9 cellular contexts compared by ENCODE assay signal in genomic region chr12:116697305-116698130, GRCh38. TPM values are rescaled to one million over a fixed set of nuclear protein-coding genes. Genes with fewer than 3 reads are reported as not detected.
DNase-seq lines count a peak whose midpoint lies in the region; ATAC-seq and TF ChIP-seq lines count a peak whose summit lies in the region.
"Had no signal": no experiment of that assay in that cellular context is flagged by ENCODE, and none has a peak within 500 bp of the region (broad histone marks: within the 10 kb centered on the region; RNA-seq: fewer than 3 reads in every experiment).

No MANE protein-coding gene starts in this region.

- peak; percentile 29 for DNase-seq in NCI-H1694 (lab: John Stamatoyannopoulos, UW)
- DNase-seq in NCI-H1694 treated with DMSO at 0.1 percent for 48 hours (lab: John Stamatoyannopoulos, UW) = no peak
- peak; percentile 75 for DNase-seq in NCI-H2029 treated with DMSO at 0.1 percent for 48 hours (lab: John Stamatoyannopoulos, UW)
- DNase-seq in nephron progenitor cell = peak; percentile 36
- no peak for DNase-seq in activated CD4-positive, alpha-beta T cell treated with anti-CD3 and anti-CD28 coated beads, Interleukin-2, amount 50 U/mL, for 1 hour
- DNase-seq: CD4-positive, CD25-positive, alpha-beta regulatory T cell had no signal

- H3K4me1 Mint-ChIP-seq in brain (peaks cover 67% of the 10 kb centered on the region), nephron progenitor cell (peaks cover 71% of the 10 kb centered on the region)

- TF ChIP-seq CTCF in brain (conservative IDR thresholded peaks at IDR 0.05) (peak; percentile 15 to 45), nephron progenitor cell (IDR thresholded peaks at IDR 0.05) (peak; percentile 32)

- H3K9me3 Mint-ChIP-seq in brain (no peaks in the 10 kb centered on the region), nephron progenitor cell (no peaks in the 10 kb centered on the region)

- H3K36me3 Mint-ChIP-seq in brain (no peaks in the 10 kb centered on the region), nephron progenitor cell (ENCODE audit: low read depth) (no peaks in the 10 kb centered on the region)
- H3K36me3 Mint-ChIP-seq: CD4-positive, CD25-positive, alpha-beta regulatory T cell had no signal

- no peak overlapping the region for H3K4me3 Mint-ChIP-seq in brain
- H3K4me3 Mint-ChIP-seq in nephron progenitor cell = no peak overlapping the region
- H3K4me3 Mint-ChIP-seq: CD4-positive, CD25-positive, alpha-beta regulatory T cell had no signal

- ATAC-seq in GM18517 (IDR thresholded peaks at IDR 0.05; ENCODE audit: unreplicated experiment) = no peak
- no peak for ATAC-seq in HG03025 (IDR thresholded peaks at IDR 0.05; ENCODE audit: low FRiP score, unreplicated experiment)

- peaks cover 17% of the 10 kb centered on the region for H3K27me3 Mint-ChIP-seq in brain
- peaks cover 25% of the 10 kb centered on the region for H3K27me3 Mint-ChIP-seq in nephron progenitor cell (ENCODE audit: low read depth, poor library complexity)

- H3K27ac Mint-ChIP-seq in brain = peak overlapping the region in 2 of 5 experiments; percentile 48 to 68
- no peak overlapping the region for H3K27ac Mint-ChIP-seq in nephron progenitor cell
- H3K27ac Mint-ChIP-seq: CD4-positive, CD25-positive, alpha-beta regulatory T cell had no signal

RNA-seq across cellular contexts. Expression of gene SPRING1, which starts 40.4 kb away (rescaled TPM):
- 21.0 TPM for polyA plus RNA-seq in brain (ENCODE audit: insufficient read depth, low read depth, low replicate concordance)

RNA-seq across cellular contexts. Expression of gene RNFT2, which starts 40.6 kb away (rescaled TPM):
- polyA plus RNA-seq in brain (ENCODE audit: insufficient read depth, low read depth, low replicate concordance) = 16.3 TPM

Comparison
In these comparisons a context has a peak if more than half of its experiments do, and no peak if none do; other contexts are left out.
1. DNase-seq: peak in NCI-H1694 (single experiment), NCI-H2029 treated with DMSO at 0.1 percent for 48 hours (single experiment) and nephron progenitor cell (single experiment); none in NCI-H1694 treated with DMSO at 0.1 percent for 48 hours (single experiment) and activated CD4-positive, alpha-beta T cell treated with anti-CD3 and anti-CD28 coated beads, Interleukin-2, amount 50 U/mL, for 1 hour (single experiment).